In genomic region chr10:122279725-122280141, GRCh38 we compare ENCODE assay signal across 8 cellular contexts. TPM values are rescaled to one million over a fixed set of nuclear protein-coding genes. Genes with fewer than 3 reads are reported as not detected.
A peak's percentile ranks its signal among the peaks of the same experiment; 100 is the strongest.
DNase-seq lines count a peak whose midpoint lies in the region; ATAC-seq, FAIRE-seq and TF ChIP-seq lines count a peak whose summit lies in the region.

No MANE protein-coding gene starts in this region.

- no peak for FAIRE-seq in H54 (lab: Jason Lieb, UNC)

- H3K9ac ChIP-seq in Karpas-422 (ENCODE audit: low read length) = no peak overlapping the region

- no peaks in the 10 kb centered on the region for H4K20me1 ChIP-seq in Karpas-422 (ENCODE audit: insufficient read depth, low read depth, low read length)

- intact Hi-C loops in adrenal gland (cut with DNase I) = no loop called here

- H3K4me3 ChIP-seq in GM06990 (replicated peaks; ENCODE audit: low read depth, low read length) = no peak overlapping the region
- H3K4me3 ChIP-seq in Karpas-422 (ENCODE audit: low read length) = no peak overlapping the region
- H3K4me3 ChIP-seq in adrenal gland = no peak overlapping the region

- H3K4me1 ChIP-seq in Karpas-422 (ENCODE audit: low read length) (no peaks in the 10 kb centered on the region), adrenal gland (replicated peaks in 1 of 2) (no peaks in the 10 kb centered on the region)

- no peak overlapping the region for H3K4me2 ChIP-seq in Karpas-422 (ENCODE audit: low read depth, low read length, poor library complexity, severe bottlenecking)

- no peaks in the 10 kb centered on the region; the same call in none of the 2 replicates for H3K27me3 ChIP-seq in GM06990 (replicated peaks; ENCODE audit: control insufficient read depth, insufficient read depth, low read length)
- H3K27me3 ChIP-seq in Karpas-422 (ENCODE audit: low read length) = no peaks in the 10 kb centered on the region
- no peaks in the 10 kb centered on the region for H3K27me3 ChIP-seq in adrenal gland

- H3K9me3 ChIP-seq in Karpas-422 (ENCODE audit: low read length) = no peaks in the 10 kb centered on the region
- no peaks in the 10 kb centered on the region for H3K9me3 ChIP-seq in adrenal gland (replicated peaks in 1 of 3)

- no peak for ATAC-seq in stimulated activated naive CD8-positive, alpha-beta T cell treated with anti-CD3 and anti-CD28 coated beads, Interleukin-15, Interleukin-2, amounts not matched to agents 100 U/mL and 50 U/mL, for 24 hours
- ATAC-seq in HG03520 (IDR thresholded peaks at IDR 0.05; ENCODE audit: unreplicated experiment) = no peak

- no peaks in the 10 kb centered on the region for H3K9me2 ChIP-seq in Karpas-422 (replicated peaks; ENCODE audit: insufficient read depth, low read length)

- no peaks in the 10 kb centered on the region for H3K79me2 ChIP-seq in Karpas-422 (ENCODE audit: low read length)

- H3K27ac ChIP-seq in Karpas-422 (ENCODE audit: low read length) (no peak overlapping the region), adrenal gland (no peak overlapping the region)

- DNase-seq in GM06990 (ENCODE audit: extremely low read depth, insufficient read length) = no peak
- DNase-seq in Karpas-422 = peak; percentile 74
- DNase-seq in adrenal gland = peak in 4 of 7 donors; percentile 31 to 62 (median 52)
- peak in 30 of 51 donors; percentile 9 to 68 (median 32) for DNase-seq in hypothalamus (lab: John Stamatoyannopoulos, UW)
- DNase-seq in stimulated activated naive CD8-positive, alpha-beta T cell treated with anti-CD3 and anti-CD28 coated beads, Interleukin-15, Interleukin-2, amounts not matched to agents 100 U/mL and 50 U/mL, for 24 hours = peak; percentile 16
- DNase-seq in foreskin melanocyte = no peak
- DNase-seq in H54 (ENCODE audit: insufficient read length, low spot score) = no peak

- TF ChIP-seq CTCF in GM06990 (IDR thresholded peaks at IDR 0.05; ENCODE audit: insufficient read depth, low read length, poor library complexity, severe bottlenecking) (peak; percentile 48), adrenal gland (IDR thresholded peaks at IDR 0.05) (peak in 4 of 6 experiments; percentile 38 to 59 (median 42))

- TF ChIP-seq POLR2A in adrenal gland (IDR thresholded peaks at IDR 0.05) = no peak
- TF ChIP-seq POLR2A in H54 (IDR thresholded peaks at IDR 0.05; ENCODE audit: low read depth, low read length) = no peak

- no peak overlapping the region for H2AFZ ChIP-seq in Karpas-422 (ENCODE audit: low read length)

- 26 to 33% (median 29%) methylated on average over 8 to 9 of the region's 9 CpGs for WGBS in adrenal gland, 4 donors

- H3K36me3 ChIP-seq in GM06990 (ENCODE audit: control insufficient read depth, insufficient read depth, low read length) (no peaks in the 10 kb centered on the region), Karpas-422 (ENCODE audit: insufficient read depth, low read length) (no peaks in the 10 kb centered on the region), adrenal gland (replicated peaks in 1 of 2) (no peaks in the 10 kb centered on the region)

RNA-seq across cellular contexts. Expression of gene BTBD16, which starts 8.6 kb away (rescaled TPM):
- total RNA-seq in Karpas-422 (2014; rRNA removed; shearing (Covaris generic); ENCODE audit: low replicate concordance) = not detected in 2 replicates
- total RNA-seq in adrenal gland = under 1 TPM in 4 of 8 donors, not detected in 4; 0.14 to 0.36 (median 0.26) TPM
- under 1 TPM in 2 of 3 donors, not detected in 1; 0.13 to 0.48 TPM for polyA plus RNA-seq in adrenal gland

Comparison
In these comparisons a context has a peak if more than half of its experiments do, and no peak if none do; other contexts are left out.
1. DNase-seq: peak in Karpas-422 (single experiment), adrenal gland (4 of 7), hypothalamus (30 of 51) and stimulated activated naive CD8-positive, alpha-beta T cell treated with anti-CD3 and anti-CD28 coated beads, Interleukin-15, Interleukin-2, amounts not matched to agents 100 U/mL and 50 U/mL, for 24 hours (single experiment); none in GM06990 (single experiment), foreskin melanocyte (single experiment) and H54 (single experiment).